Comparison of ENCODE assay signal across 1 cellular context in the genomic region with DNA sequence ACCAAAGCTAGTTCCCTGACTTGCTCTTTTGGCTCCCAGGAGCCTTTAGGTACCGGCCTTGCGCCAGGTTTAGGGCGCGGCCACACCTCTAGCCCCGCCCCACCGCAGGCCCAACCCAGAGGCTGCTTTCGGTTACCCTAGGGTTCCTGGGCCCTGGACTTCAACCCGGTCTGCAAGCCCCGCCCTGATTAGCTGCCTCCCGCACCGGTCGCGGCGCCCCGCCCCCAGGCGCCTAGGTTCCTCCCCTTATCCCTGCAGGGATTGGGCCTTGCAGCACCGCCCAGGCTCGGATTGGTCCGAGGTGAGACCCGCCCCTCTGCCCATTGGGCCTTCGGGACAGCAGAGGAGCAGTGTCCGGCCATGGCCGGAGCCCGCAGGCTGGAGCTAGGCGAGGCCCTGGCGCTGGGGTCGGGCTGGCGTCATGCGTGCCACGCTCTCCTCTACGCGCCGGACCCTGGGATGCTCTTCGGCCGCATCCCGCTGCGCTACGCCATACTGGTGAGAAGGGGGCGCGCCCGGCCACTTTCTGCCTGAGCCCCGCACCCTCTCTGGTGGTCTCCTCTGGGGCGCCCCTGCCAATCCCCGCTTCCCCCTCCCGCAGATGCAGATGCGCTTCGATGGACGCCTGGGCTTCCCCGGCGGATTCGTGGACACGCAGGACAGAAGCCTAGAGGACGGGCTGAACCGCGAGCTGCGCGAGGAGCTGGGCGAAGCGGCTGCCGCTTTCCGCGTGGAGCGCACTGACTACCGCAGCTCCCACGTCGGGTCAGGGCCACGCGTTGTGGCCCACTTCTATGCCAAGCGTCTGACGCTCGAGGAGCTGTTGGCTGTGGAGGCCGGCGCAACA.
A peak's percentile ranks its signal among the peaks of the same experiment; 100 is the strongest.
TF ChIP-seq lines count a peak whose summit lies in the region.

A gene (plus strand): TSS at position 330 of the 847 bp plus-strand sequence. CDS start 31 bp downstream, at position 361.

TF ChIP-seq in HepG2, 621 proteins besides CTCF, POLR2A, EP300 and RAD21 (continued from another document and continues in another):
- TF ChIP-seq, protein P1, sequence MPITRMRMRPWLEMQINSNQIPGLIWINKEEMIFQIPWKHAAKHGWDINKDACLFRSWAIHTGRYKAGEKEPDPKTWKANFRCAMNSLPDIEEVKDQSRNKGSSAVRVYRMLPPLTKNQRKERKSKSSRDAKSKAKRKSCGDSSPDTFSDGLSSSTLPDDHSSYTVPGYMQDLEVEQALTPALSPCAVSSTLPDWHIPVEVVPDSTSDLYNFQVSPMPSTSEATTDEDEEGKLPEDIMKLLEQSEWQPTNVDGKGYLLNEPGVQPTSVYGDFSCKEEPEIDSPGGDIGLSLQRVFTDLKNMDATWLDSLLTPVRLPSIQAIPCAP (CRISPR knock-in tag; IDR thresholded peaks at IDR 0.05; ENCODE audit: low read depth), result no peak
- TF ChIP-seq NFRKB (IDR thresholded peaks at IDR 0.05) (no peak), FOSL1 (CRISPR knock-in tag; IDR thresholded peaks at IDR 0.05; ENCODE audit: borderline replicate concordance) (no peak), MYNN (CRISPR knock-in tag; IDR thresholded peaks at IDR 0.05; ENCODE audit: low read depth) (0 out of 2 replicates have a peak, but pooled peaks have one; percentile 44), RNF2 (conservative IDR thresholded peaks at IDR 0.05; ENCODE audit: low read depth) (peak; percentile 74), ATRX (CRISPR knock-in tag; IDR thresholded peaks at IDR 0.05; ENCODE audit: borderline replicate concordance) (no peak), RCOR2 (CRISPR knock-in tag; IDR thresholded peaks at IDR 0.05) (no peak), ZNF674 (CRISPR knock-in tag; IDR thresholded peaks at IDR 0.05; ENCODE audit: low read depth) (no peak), ZBTB3 (CRISPR knock-in tag; IDR thresholded peaks at IDR 0.05; ENCODE audit: borderline replicate concordance, low read depth) (no peak), FOXK1 (CRISPR knock-in tag; IDR thresholded peaks at IDR 0.05; ENCODE audit: borderline replicate concordance, low read depth) (no peak), ZMYM2 (CRISPR knock-in tag; IDR thresholded peaks at IDR 0.05) (0 out of 2 replicates have a peak, but pooled peaks have one; percentile 41), SIX1 (CRISPR knock-in tag; IDR thresholded peaks at IDR 0.05; ENCODE audit: borderline replicate concordance) (no peak), ZNF10 (CRISPR knock-in tag; IDR thresholded peaks at IDR 0.05; ENCODE audit: borderline replicate concordance, low read depth) (no peak), ZSCAN20 (CRISPR knock-in tag; IDR thresholded peaks at IDR 0.05; ENCODE audit: borderline replicate concordance) (peak; percentile 80), NFE2L2 (IDR thresholded peaks at IDR 0.05; ENCODE audit: low read length) (no peak), KDM5A (IDR thresholded peaks at IDR 0.05; ENCODE audit: borderline replicate concordance, low read length) (no peak; the same call in 1 of the 2 replicates), PPARG (CRISPR knock-in tag; conservative IDR thresholded peaks at IDR 0.05) (no peak), POLR2AphosphoS5 (IDR thresholded peaks at IDR 0.05; ENCODE audit: low read depth, low read length) (peak; percentile 90), MXD4 (CRISPR knock-in tag; IDR thresholded peaks at IDR 0.05) (peak; percentile 79), PRMT3 (CRISPR knock-in tag; IDR thresholded peaks at IDR 0.05; ENCODE audit: borderline replicate concordance, low read depth) (no peak), ZNF543 (CRISPR knock-in tag; IDR thresholded peaks at IDR 0.05) (no peak), ZNF550 (CRISPR knock-in tag; IDR thresholded peaks at IDR 0.05; ENCODE audit: borderline replicate concordance) (0 out of 2 replicates have a peak, but pooled peaks have one; percentile 40), HOXA5 (CRISPR knock-in tag; IDR thresholded peaks at IDR 0.05) (peak; percentile 84), FOXC1 (CRISPR knock-in tag; IDR thresholded peaks at IDR 0.05; ENCODE audit: borderline replicate concordance) (peak; percentile 76), XBP1 (CRISPR knock-in tag; IDR thresholded peaks at IDR 0.05) (no peak), ZNF567 (CRISPR knock-in tag; IDR thresholded peaks at IDR 0.05; ENCODE audit: borderline replicate concordance) (no peak; the same call in 1 of the 2 replicates), IRX3 (CRISPR knock-in tag; IDR thresholded peaks at IDR 0.05; ENCODE audit: borderline replicate concordance, low read depth) (peak; percentile 41; the same call in 1 of the 2 replicates), SMARCC2 (IDR thresholded peaks at IDR 0.05) (no peak), ZNF766 (CRISPR knock-in tag; IDR thresholded peaks at IDR 0.05; ENCODE audit: borderline replicate concordance) (no peak), PAX8 (CRISPR knock-in tag; IDR thresholded peaks at IDR 0.05; ENCODE audit: borderline replicate concordance) (no peak), KDM3A (CRISPR knock-in tag; IDR thresholded peaks at IDR 0.05; ENCODE audit: low read depth) (peak; percentile 64; the same call in 1 of the 2 replicates), ZNF33A (CRISPR knock-in tag; IDR thresholded peaks at IDR 0.05; ENCODE audit: borderline replicate concordance) (no peak), ZNF282 (IDR thresholded peaks at IDR 0.05; ENCODE audit: partially characterized antibody) (no peak), ZNF225 (CRISPR knock-in tag; IDR thresholded peaks at IDR 0.05) (no peak), MTF2 (CRISPR knock-in tag; IDR thresholded peaks at IDR 0.05; ENCODE audit: borderline replicate concordance) (no peak), MEIS1 (CRISPR knock-in tag; IDR thresholded peaks at IDR 0.05; ENCODE audit: borderline replicate concordance) (no peak)
- TF ChIP-seq, protein P2, sequence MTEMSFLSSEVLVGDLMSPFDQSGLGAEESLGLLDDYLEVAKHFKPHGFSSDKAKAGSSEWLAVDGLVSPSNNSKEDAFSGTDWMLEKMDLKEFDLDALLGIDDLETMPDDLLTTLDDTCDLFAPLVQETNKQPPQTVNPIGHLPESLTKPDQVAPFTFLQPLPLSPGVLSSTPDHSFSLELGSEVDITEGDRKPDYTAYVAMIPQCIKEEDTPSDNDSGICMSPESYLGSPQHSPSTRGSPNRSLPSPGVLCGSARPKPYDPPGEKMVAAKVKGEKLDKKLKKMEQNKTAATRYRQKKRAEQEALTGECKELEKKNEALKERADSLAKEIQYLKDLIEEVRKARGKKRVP (CRISPR knock-in tag; IDR thresholded peaks at IDR 0.05), result peak in 1 of 2 experiments; percentile 46; a peak in 1 of 4 replicates
- TF ChIP-seq, protein P3, sequence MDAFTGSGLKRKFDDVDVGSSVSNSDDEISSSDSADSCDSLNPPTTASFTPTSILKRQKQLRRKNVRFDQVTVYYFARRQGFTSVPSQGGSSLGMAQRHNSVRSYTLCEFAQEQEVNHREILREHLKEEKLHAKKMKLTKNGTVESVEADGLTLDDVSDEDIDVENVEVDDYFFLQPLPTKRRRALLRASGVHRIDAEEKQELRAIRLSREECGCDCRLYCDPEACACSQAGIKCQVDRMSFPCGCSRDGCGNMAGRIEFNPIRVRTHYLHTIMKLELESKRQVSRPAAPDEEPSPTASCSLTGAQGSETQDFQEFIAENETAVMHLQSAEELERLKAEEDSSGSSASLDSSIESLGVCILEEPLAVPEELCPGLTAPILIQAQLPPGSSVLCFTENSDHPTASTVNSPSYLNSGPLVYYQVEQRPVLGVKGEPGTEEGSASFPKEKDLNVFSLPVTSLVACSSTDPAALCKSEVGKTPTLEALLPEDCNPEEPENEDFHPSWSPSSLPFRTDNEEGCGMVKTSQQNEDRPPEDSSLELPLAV (CRISPR knock-in tag; conservative IDR thresholded peaks at IDR 0.05; ENCODE audit: low read depth), result no peak
- TF ChIP-seq, protein P4, sequence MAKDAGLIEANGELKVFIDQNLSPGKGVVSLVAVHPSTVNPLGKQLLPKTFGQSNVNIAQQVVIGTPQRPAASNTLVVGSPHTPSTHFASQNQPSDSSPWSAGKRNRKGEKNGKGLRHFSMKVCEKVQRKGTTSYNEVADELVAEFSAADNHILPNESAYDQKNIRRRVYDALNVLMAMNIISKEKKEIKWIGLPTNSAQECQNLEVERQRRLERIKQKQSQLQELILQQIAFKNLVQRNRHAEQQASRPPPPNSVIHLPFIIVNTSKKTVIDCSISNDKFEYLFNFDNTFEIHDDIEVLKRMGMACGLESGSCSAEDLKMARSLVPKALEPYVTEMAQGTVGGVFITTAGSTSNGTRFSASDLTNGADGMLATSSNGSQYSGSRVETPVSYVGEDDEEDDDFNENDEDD (CRISPR knock-in tag; IDR thresholded peaks at IDR 0.05; ENCODE audit: borderline replicate concordance), result no peak
- TF ChIP-seq, protein P5, sequence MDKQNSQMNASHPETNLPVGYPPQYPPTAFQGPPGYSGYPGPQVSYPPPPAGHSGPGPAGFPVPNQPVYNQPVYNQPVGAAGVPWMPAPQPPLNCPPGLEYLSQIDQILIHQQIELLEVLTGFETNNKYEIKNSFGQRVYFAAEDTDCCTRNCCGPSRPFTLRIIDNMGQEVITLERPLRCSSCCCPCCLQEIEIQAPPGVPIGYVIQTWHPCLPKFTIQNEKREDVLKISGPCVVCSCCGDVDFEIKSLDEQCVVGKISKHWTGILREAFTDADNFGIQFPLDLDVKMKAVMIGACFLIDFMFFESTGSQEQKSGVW (CRISPR knock-in tag; IDR thresholded peaks at IDR 0.05; ENCODE audit: borderline replicate concordance), result no peak
- TF ChIP-seq, protein P6, sequence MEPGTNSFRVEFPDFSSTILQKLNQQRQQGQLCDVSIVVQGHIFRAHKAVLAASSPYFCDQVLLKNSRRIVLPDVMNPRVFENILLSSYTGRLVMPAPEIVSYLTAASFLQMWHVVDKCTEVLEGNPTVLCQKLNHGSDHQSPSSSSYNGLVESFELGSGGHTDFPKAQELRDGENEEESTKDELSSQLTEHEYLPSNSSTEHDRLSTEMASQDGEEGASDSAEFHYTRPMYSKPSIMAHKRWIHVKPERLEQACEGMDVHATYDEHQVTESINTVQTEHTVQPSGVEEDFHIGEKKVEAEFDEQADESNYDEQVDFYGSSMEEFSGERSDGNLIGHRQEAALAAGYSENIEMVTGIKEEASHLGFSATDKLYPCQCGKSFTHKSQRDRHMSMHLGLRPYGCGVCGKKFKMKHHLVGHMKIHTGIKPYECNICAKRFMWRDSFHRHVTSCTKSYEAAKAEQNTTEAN (CRISPR knock-in tag; conservative IDR thresholded peaks at IDR 0.05), result peak; percentile 37; the same call in 1 of the 2 replicates
- TF ChIP-seq, protein P7, sequence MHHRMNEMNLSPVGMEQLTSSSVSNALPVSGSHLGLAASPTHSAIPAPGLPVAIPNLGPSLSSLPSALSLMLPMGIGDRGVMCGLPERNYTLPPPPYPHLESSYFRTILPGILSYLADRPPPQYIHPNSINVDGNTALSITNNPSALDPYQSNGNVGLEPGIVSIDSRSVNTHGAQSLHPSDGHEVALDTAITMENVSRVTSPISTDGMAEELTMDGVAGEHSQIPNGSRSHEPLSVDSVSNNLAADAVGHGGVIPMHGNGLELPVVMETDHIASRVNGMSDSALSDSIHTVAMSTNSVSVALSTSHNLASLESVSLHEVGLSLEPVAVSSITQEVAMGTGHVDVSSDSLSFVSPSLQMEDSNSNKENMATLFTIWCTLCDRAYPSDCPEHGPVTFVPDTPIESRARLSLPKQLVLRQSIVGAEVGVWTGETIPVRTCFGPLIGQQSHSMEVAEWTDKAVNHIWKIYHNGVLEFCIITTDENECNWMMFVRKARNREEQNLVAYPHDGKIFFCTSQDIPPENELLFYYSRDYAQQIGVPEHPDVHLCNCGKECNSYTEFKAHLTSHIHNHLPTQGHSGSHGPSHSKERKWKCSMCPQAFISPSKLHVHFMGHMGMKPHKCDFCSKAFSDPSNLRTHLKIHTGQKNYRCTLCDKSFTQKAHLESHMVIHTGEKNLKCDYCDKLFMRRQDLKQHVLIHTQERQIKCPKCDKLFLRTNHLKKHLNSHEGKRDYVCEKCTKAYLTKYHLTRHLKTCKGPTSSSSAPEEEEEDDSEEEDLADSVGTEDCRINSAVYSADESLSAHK (CRISPR knock-in tag; IDR thresholded peaks at IDR 0.05; ENCODE audit: borderline replicate concordance), result no peak
- TF ChIP-seq, protein P8, sequence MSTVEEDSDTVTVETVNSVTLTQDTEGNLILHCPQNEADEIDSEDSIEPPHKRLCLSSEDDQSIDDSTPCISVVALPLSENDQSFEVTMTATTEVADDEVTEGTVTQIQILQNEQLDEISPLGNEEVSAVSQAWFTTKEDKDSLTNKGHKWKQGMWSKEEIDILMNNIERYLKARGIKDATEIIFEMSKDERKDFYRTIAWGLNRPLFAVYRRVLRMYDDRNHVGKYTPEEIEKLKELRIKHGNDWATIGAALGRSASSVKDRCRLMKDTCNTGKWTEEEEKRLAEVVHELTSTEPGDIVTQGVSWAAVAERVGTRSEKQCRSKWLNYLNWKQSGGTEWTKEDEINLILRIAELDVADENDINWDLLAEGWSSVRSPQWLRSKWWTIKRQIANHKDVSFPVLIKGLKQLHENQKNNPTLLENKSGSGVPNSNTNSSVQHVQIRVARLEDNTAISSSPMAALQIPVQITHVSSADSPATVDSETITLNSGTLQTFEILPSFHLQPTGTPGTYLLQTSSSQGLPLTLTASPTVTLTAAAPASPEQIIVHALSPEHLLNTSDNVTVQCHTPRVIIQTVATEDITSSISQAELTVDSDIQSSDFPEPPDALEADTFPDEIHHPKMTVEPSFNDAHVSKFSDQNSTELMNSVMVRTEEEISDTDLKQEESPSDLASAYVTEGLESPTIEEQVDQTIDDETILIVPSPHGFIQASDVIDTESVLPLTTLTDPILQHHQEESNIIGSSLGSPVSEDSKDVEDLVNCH (CRISPR knock-in tag; IDR thresholded peaks at IDR 0.05), result no peak
- TF ChIP-seq, protein P9, sequence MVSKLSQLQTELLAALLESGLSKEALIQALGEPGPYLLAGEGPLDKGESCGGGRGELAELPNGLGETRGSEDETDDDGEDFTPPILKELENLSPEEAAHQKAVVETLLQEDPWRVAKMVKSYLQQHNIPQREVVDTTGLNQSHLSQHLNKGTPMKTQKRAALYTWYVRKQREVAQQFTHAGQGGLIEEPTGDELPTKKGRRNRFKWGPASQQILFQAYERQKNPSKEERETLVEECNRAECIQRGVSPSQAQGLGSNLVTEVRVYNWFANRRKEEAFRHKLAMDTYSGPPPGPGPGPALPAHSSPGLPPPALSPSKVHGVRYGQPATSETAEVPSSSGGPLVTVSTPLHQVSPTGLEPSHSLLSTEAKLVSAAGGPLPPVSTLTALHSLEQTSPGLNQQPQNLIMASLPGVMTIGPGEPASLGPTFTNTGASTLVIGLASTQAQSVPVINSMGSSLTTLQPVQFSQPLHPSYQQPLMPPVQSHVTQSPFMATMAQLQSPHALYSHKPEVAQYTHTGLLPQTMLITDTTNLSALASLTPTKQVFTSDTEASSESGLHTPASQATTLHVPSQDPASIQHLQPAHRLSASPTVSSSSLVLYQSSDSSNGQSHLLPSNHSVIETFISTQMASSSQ (IDR thresholded peaks at IDR 0.05; ENCODE audit: low read depth), result no peak
- TF ChIP-seq, protein P9 (CRISPR knock-in tag; IDR thresholded peaks at IDR 0.05; ENCODE audit: borderline replicate concordance), result peak; percentile 14; the same call in 1 of the 2 replicates
